Comparison of ENCODE assay signal across 2 cellular contexts in the genomic region with DNA sequence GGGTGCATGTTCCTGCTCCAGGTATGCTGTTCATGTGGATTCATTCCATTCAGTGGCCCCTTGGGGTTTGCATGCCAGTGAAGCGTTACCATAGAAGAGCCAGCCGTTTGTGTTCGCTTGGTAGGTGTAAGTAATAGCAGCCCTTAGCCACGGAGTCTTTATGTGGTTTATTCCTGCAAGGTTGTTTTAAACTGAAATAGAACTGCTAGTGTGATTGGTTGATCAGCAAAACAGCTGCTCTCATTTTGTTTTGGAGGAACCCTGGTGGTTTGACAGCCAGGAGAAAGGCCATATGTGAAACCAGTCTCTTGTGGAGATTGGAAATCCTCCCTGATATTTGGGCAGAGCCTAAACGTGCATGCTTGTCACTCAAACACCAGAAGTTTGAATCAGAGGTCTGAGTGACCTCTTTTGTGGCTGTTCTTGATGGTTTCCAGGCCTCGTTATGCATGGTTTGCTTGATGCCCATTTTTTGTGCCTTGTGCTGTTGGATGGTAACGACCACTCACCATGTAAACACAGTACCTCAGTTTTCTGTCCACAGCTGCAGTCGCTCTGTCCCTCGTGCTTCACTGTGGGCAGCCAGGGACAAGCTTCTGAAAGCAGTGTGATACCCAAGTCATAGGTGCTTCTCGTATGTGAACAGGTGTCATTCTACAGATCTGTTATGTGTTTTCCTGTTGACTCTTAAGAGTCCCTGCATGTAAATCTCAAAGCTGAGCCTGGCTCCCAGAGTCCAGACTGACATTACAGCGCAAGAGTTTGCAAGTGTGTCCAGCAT.
TF ChIP-seq lines count a peak whose summit lies in the region.

No MANE protein-coding gene starts in this region.

TF ChIP-seq in GM23338, 12 proteins besides CTCF, POLR2A, EP300 and RAD21 (continued from another document and continues in another):
- no peak for TF ChIP-seq ETS1 (IDR thresholded peaks at IDR 0.05)
- no peak for TF ChIP-seq EZH2phosphoT487 (IDR thresholded peaks at IDR 0.05; ENCODE audit: unreplicated experiment)
- TF ChIP-seq CREB1 (CRISPR knock-in tag; IDR thresholded peaks at IDR 0.05; ENCODE audit: low read depth), result no peak
- no peak for TF ChIP-seq JUNB (IDR thresholded peaks at IDR 0.05; ENCODE audit: unreplicated experiment)
- TF ChIP-seq, protein P1, sequence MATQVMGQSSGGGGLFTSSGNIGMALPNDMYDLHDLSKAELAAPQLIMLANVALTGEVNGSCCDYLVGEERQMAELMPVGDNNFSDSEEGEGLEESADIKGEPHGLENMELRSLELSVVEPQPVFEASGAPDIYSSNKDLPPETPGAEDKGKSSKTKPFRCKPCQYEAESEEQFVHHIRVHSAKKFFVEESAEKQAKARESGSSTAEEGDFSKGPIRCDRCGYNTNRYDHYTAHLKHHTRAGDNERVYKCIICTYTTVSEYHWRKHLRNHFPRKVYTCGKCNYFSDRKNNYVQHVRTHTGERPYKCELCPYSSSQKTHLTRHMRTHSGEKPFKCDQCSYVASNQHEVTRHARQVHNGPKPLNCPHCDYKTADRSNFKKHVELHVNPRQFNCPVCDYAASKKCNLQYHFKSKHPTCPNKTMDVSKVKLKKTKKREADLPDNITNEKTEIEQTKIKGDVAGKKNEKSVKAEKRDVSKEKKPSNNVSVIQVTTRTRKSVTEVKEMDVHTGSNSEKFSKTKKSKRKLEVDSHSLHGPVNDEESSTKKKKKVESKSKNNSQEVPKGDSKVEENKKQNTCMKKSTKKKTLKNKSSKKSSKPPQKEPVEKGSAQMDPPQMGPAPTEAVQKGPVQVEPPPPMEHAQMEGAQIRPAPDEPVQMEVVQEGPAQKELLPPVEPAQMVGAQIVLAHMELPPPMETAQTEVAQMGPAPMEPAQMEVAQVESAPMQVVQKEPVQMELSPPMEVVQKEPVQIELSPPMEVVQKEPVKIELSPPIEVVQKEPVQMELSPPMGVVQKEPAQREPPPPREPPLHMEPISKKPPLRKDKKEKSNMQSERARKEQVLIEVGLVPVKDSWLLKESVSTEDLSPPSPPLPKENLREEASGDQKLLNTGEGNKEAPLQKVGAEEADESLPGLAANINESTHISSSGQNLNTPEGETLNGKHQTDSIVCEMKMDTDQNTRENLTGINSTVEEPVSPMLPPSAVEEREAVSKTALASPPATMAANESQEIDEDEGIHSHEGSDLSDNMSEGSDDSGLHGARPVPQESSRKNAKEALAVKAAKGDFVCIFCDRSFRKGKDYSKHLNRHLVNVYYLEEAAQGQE (IDR thresholded peaks at IDR 0.05; ENCODE audit: unreplicated experiment), result no peak
- TF ChIP-seq ZNF462 (CRISPR knock-in tag; IDR thresholded peaks at IDR 0.05), result no peak
- no peak for TF ChIP-seq NANOG (IDR thresholded peaks at IDR 0.05; ENCODE audit: borderline replicate concordance)

TF ChIP-seq in SK-N-SH, 30 proteins besides CTCF, POLR2A, EP300 and RAD21 (continued from another document):
- TF ChIP-seq RFX5 (IDR thresholded peaks at IDR 0.05; ENCODE audit: low read length), result no peak
- no peak for TF ChIP-seq RCOR1 (IDR thresholded peaks at IDR 0.05; ENCODE audit: low read length)
- TF ChIP-seq NRF1 (IDR thresholded peaks at IDR 0.05; ENCODE audit: low read depth, low read length), result no peak
- TF ChIP-seq, protein P2, sequence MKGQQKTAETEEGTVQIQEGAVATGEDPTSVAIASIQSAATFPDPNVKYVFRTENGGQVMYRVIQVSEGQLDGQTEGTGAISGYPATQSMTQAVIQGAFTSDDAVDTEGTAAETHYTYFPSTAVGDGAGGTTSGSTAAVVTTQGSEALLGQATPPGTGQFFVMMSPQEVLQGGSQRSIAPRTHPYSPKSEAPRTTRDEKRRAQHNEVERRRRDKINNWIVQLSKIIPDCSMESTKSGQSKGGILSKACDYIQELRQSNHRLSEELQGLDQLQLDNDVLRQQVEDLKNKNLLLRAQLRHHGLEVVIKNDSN (IDR thresholded peaks at IDR 0.05; ENCODE audit: borderline replicate concordance, low read depth), result no peak
- no peak for TF ChIP-seq FOXM1 (IDR thresholded peaks at IDR 0.05; ENCODE audit: low read depth)
- TF ChIP-seq TAF1 (IDR thresholded peaks at IDR 0.05; ENCODE audit: borderline replicate concordance, low read depth, low read length), result no peak
- TF ChIP-seq, protein P1 (IDR thresholded peaks at IDR 0.05; ENCODE audit: low read depth, low read length), result no peak
